Comparison of ENCODE assay signal across 24 cellular contexts in genomic region chr12:25723286-25723685, GRCh38.
DNase-seq lines count a peak whose midpoint lies in the region; ATAC-seq, FAIRE-seq and TF ChIP-seq lines count a peak whose summit lies in the region.
"Had no signal": no experiment of that assay in that cellular context is flagged by ENCODE, and none has a peak within 500 bp of the region (broad histone marks: within the 10 kb centered on the region; RNA-seq: fewer than 3 reads in every experiment).

No MANE protein-coding gene starts in this region.

- TF ChIP-seq CTCF in astrocyte of the cerebellum (IDR thresholded peaks at IDR 0.05; ENCODE audit: low read depth, low read length, missing control alignments): no peak
- no peak for TF ChIP-seq CTCF in MM.1S (IDR thresholded peaks at IDR 0.05; ENCODE audit: low read length)

- H3K27me3 ChIP-seq in mesenchymal stem cell (ENCODE audit: control insufficient read depth in 1 of 2, insufficient read depth in 1 of 2, low read length in 2 of 2): no peaks in the 10 kb centered on the region
- H3K27me3 ChIP-seq in MM.1S (replicated peaks; ENCODE audit: insufficient read depth, low read length): no peaks in the 10 kb centered on the region
- H3K27me3 ChIP-seq: gastrocnemius medialis, pancreas, right lobe of liver, upper lobe of left lung had no signal

- H4K91ac ChIP-seq in mesenchymal stem cell (ENCODE audit: low read length): no peak overlapping the region

- ATAC-seq in HG03045 (IDR thresholded peaks at IDR 0.05; ENCODE audit: unreplicated experiment): no peak
- ATAC-seq: gastrocnemius medialis; natural killer cell treated with Interleukin-12 subunit alpha and Interleukin-12 subunit beta and Interleukin-15 and Interleukin-18, amount 100 ng/mL, for 72 hours; right lobe of liver had no signal

- no peak overlapping the region for H3K27ac ChIP-seq in mesenchymal stem cell (ENCODE audit: low read length, poor library complexity, severe bottlenecking)
- no peak overlapping the region for H3K27ac ChIP-seq in MM.1S (ENCODE audit: low read length)
- H3K27ac ChIP-seq: C4-2B, gastrocnemius medialis, HL-60, pancreas, right lobe of liver, upper lobe of left lung, VCaP had no signal

- no peak overlapping the region for H3K18ac ChIP-seq in mesenchymal stem cell (ENCODE audit: low read depth in 1 of 2, low read length in 2 of 2)

- H3F3A ChIP-seq in MM.1S (ENCODE audit: insufficient read depth, low read length): no peaks in the 10 kb centered on the region

- DNase-seq in Ammon's horn (ENCODE audit: low spot score) (peak; percentile 16), astrocyte of the cerebellum (ENCODE audit: low read depth) (peak; percentile 29), fibroblast of peridontal ligament (ENCODE audit: extremely low read depth) (peak; percentile 51), mesenchymal stem cell (no peak), MM.1S (no peak), HTR-8/SVneo (ENCODE audit: insufficient read length, low spot score) (no peak)
- DNase-seq in stimulated activated CD8-positive, alpha-beta memory T cell treated with anti-CD3 and anti-CD28 coated beads, Interleukin-4, amount 100 ng/mL, for 48 hours: no peak
- DNase-seq: activated CD4-positive, alpha-beta T cell treated with anti-CD3 and anti-CD28 coated beads, Interleukin-2, amount 50 U/mL, for 1 hour; cortex of kidney; gastrocnemius medialis; kidney; NCI-H2107; NCI-H510A; NK-92 treated with Interleukin-12 subunit alpha and Interleukin-12 subunit beta, amount 100 ng/mL, for 24 hours; pancreas; right lobe of liver; RPMI8226; SK-N-SH; upper lobe of left lung had no signal

- H2BK120ac ChIP-seq in mesenchymal stem cell (ENCODE audit: low read depth, low read length): no peak overlapping the region

- H3K9me3 ChIP-seq in mesenchymal stem cell (ENCODE audit: control insufficient read depth, low read length) (no peaks in the 10 kb centered on the region), MM.1S (replicated peaks; ENCODE audit: insufficient read depth, low read length) (no peaks in the 10 kb centered on the region)
- H3K9me3 ChIP-seq: gastrocnemius medialis, pancreas, right lobe of liver, SK-N-SH, upper lobe of left lung had no signal

- H4K8ac ChIP-seq in mesenchymal stem cell (ENCODE audit: low read length): no peak overlapping the region

- H3K14ac ChIP-seq in mesenchymal stem cell (ENCODE audit: low read length in 2 of 2): no peak overlapping the region

- no peak overlapping the region for H2BK5ac ChIP-seq in mesenchymal stem cell (ENCODE audit: low read depth, low read length, poor library complexity, severe bottlenecking)

- no peaks in the 10 kb centered on the region for H4K20me1 ChIP-seq in MM.1S (ENCODE audit: insufficient read depth, low read length)

- no peaks in the 10 kb centered on the region for H3K79me1 ChIP-seq in mesenchymal stem cell (replicated peaks; ENCODE audit: low read length, poor library complexity, severe bottlenecking)

- H2AK5ac ChIP-seq in mesenchymal stem cell (ENCODE audit: low read length, severe bottlenecking): no peak overlapping the region

- H3K79me2 ChIP-seq in MM.1S (ENCODE audit: low read length): no peaks in the 10 kb centered on the region

- H3K4me1 ChIP-seq in mesenchymal stem cell (ENCODE audit: control insufficient read depth, insufficient read depth, low read depth, low read length): no peaks in the 10 kb centered on the region
- H3K4me1 ChIP-seq in MM.1S (ENCODE audit: low read length): no peaks in the 10 kb centered on the region
- H3K4me1 ChIP-seq: gastrocnemius medialis, pancreas, right lobe of liver had no signal

- no peak overlapping the region for H3K4me2 ChIP-seq in mesenchymal stem cell (ENCODE audit: low read length, poor library complexity, severe bottlenecking)
- no peak overlapping the region for H3K4me2 ChIP-seq in MM.1S (ENCODE audit: low read depth, low read length)
- H3K4me2 ChIP-seq: SK-N-SH had no signal

- no peak overlapping the region for H2BK12ac ChIP-seq in mesenchymal stem cell (ENCODE audit: low read length in 2 of 2)

- in situ Hi-C loops in astrocyte of the cerebellum (cut with HindIII; ENCODE audit: low sequenced_read_pairs): no loop called here

- H3K4ac ChIP-seq in mesenchymal stem cell (ENCODE audit: low read depth in 1 of 2, low read length in 2 of 2): no peak overlapping the region

- H2BK15ac ChIP-seq in mesenchymal stem cell (ENCODE audit: low read depth, poor library complexity, severe bottlenecking): no peak overlapping the region

- no peak overlapping the region for H3K23ac ChIP-seq in mesenchymal stem cell (ENCODE audit: low read length in 2 of 2)

- H3K36me3 ChIP-seq in mesenchymal stem cell (ENCODE audit: control insufficient read depth in 1 of 2, insufficient read depth in 2 of 2, low read depth in 1 of 2, low read length in 2 of 2) (no peaks in the 10 kb centered on the region), MM.1S (replicated peaks; ENCODE audit: insufficient read depth, low read length) (no peaks in the 10 kb centered on the region)
- H3K36me3 ChIP-seq: gastrocnemius medialis, pancreas, right lobe of liver, upper lobe of left lung had no signal

- H3K9me2 ChIP-seq in MM.1S (replicated peaks; ENCODE audit: insufficient read depth, low read length): no peaks in the 10 kb centered on the region
- H3K9me2 ChIP-seq: SK-N-SH had no signal

- H3K9ac ChIP-seq in mesenchymal stem cell (ENCODE audit: low read length) (peak overlapping the region; percentile 58), MM.1S (ENCODE audit: low read length) (no peak overlapping the region)
- H3K9ac ChIP-seq: SK-N-SH had no signal

- H2AFZ ChIP-seq in mesenchymal stem cell (ENCODE audit: low read depth, low read length): no peak overlapping the region
- H2AFZ ChIP-seq in MM.1S (ENCODE audit: low read length): no peak overlapping the region

- no peak for FAIRE-seq in HTR-8/SVneo (lab: Jason Lieb, UNC)
- FAIRE-seq: kidney, pancreas had no signal

- no CpG with 5 or more reads among the region's 1 CpG for WGBS in mesenchymal stem cell

- H3K4me3 ChIP-seq in astrocyte of the cerebellum (ENCODE audit: low read depth, low read length) (no peak overlapping the region), mesenchymal stem cell (ENCODE audit: insufficient read depth in 1 of 2, low read depth in 1 of 2, low read length in 2 of 2) (no peak overlapping the region), MM.1S (ENCODE audit: low read length) (no peak overlapping the region)
- H3K4me3 ChIP-seq: gastrocnemius medialis, pancreas, right lobe of liver, upper lobe of left lung had no signal

Comparison
In these comparisons a context has a peak if more than half of its experiments do, and no peak if none do; other contexts are left out.
1. DNase-seq: peak in Ammon's horn (single experiment), astrocyte of the cerebellum (single experiment) and fibroblast of peridontal ligament (single experiment); none in mesenchymal stem cell (single experiment), MM.1S (single experiment), HTR-8/SVneo (single experiment) and stimulated activated CD8-positive, alpha-beta memory T cell treated with anti-CD3 and anti-CD28 coated beads, Interleukin-4, amount 100 ng/mL, for 48 hours (single experiment).